Comparison of ENCODE assay signal across 8 cellular contexts in the genomic region with DNA sequence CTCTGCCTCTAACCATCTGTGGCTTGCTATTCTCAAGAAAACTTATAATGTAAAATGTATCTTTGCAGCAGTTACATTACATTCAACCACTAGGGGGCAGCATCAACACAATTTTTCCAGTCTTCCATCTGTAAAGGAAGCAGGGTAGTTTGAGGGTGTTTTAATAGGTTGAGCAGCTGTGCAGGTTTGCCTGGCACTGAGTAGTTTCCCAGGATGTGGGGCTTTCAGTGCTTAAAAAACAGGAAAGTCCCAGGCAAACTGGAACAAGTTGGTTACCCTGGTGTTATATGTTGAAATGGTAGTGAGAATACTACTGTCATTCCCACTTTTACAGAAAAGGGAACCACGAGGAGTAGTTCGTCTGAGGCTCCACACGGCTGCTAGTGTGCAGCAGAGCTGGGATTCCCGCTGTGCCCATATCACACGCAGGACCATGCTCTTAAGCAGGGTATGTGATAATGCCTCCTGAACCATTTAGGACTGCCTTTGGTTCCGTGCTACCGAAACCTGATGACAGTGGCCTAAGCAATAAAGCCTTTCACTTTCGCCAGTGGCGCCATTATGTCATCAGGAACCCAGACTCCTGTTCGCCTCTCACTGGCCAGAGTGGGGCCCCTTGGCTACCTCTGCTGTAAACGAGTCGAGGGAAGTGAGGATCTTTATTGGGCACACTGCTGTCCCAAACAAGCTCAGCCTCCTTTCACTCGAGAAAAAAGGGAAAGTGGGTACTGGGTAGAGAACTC.
A peak's percentile ranks its signal among the peaks of the same experiment; 100 is the strongest.
DNase-seq lines count a peak whose midpoint lies in the region; ATAC-seq and TF ChIP-seq lines count a peak whose summit lies in the region.

No MANE protein-coding gene starts in this region.

- intact Hi-C loops in body of pancreas (cut with DNase I) = loop anchor here (5.0 kb wide), 1 partner anchor 259 kb away; no protein-coding TSS in a partner anchor

- peaks cover 9% of the 10 kb centered on the region for H3K4me1 ChIP-seq in body of pancreas

- TF ChIP-seq POLR2A in body of pancreas (IDR thresholded peaks at IDR 0.05) = no peak

- H3K9me3 ChIP-seq in body of pancreas = no peaks in the 10 kb centered on the region

- peak; percentile 73 for DNase-seq in activated CD8-positive, alpha-beta memory T cell treated with anti-CD3 and anti-CD28 coated beads, Interleukin-2, amount 10 ng/mL, durations not matched to agents 7 days and 5 days
- DNase-seq in activated CD8-positive, alpha-beta memory T cell treated with anti-CD3 and anti-CD28 coated beads for 24 hours = no peak
- DNase-seq in NCI-H1436 (lab: John Stamatoyannopoulos, UW) (peak; percentile 73), SKM-1 (lab: John Stamatoyannopoulos, UW; ENCODE audit: unreplicated experiment) (peak; percentile 47), body of pancreas (peak; percentile 68 to 82 (median 72)), iPS-NIHi7 (ENCODE audit: extremely low spot score) (peak; percentile 78)
- DNase-seq in stimulated activated CD4-positive, alpha-beta T cell treated with anti-CD3 and anti-CD28 coated beads, Interleukin-2, amount 100 ng/mL, for 4 hours (ENCODE audit: low read depth) = peak; percentile 47

- H3K27me3 Mint-ChIP-seq in activated CD8-positive, alpha-beta memory T cell treated with anti-CD3 and anti-CD28 coated beads, Interleukin-2, amount 10 ng/mL, durations not matched to agents 7 days and 5 days = no peaks in the 10 kb centered on the region

- no peaks in the 10 kb centered on the region for H3K36me3 Mint-ChIP-seq in activated CD8-positive, alpha-beta memory T cell treated with anti-CD3 and anti-CD28 coated beads, Interleukin-2, amount 10 ng/mL, durations not matched to agents 7 days and 5 days

- no peaks in the 10 kb centered on the region for H3K27me3 ChIP-seq in body of pancreas

- TF ChIP-seq CTCF in body of pancreas (IDR thresholded peaks at IDR 0.05) = peak; percentile 70 to 90 (median 79)

- H3K4me3 Mint-ChIP-seq in activated CD8-positive, alpha-beta memory T cell treated with anti-CD3 and anti-CD28 coated beads, Interleukin-2, amount 10 ng/mL, durations not matched to agents 7 days and 5 days = no peak overlapping the region

- CTCF ChIA-PET in activated CD8-positive, alpha-beta memory T cell treated with anti-CD3 and anti-CD28 coated beads, Interleukin-2, amount 10 ng/mL, durations not matched to agents 7 days and 5 days (lab: Charles Lee) = interaction anchor here (0.7 to 17.8 kb wide), 14 partner anchors 8 to 341 kb away, joined by 3 to 334 read pairs (median 4); partner anchors contain the start of gene PXYLP1

- no peak overlapping the region for H3K27ac Mint-ChIP-seq in activated CD8-positive, alpha-beta memory T cell treated with anti-CD3 and anti-CD28 coated beads, Interleukin-2, amount 10 ng/mL, durations not matched to agents 7 days and 5 days

- H3K27ac ChIP-seq in body of pancreas = peak overlapping the region in 1 of 4 donors; percentile 1

- 71 to 76% methylated on average over 13 of the region's 13 CpGs for WGBS in body of pancreas, 2 donors

- no peaks in the 10 kb centered on the region for H3K9me3 Mint-ChIP-seq in activated CD8-positive, alpha-beta memory T cell treated with anti-CD3 and anti-CD28 coated beads, Interleukin-2, amount 10 ng/mL, durations not matched to agents 7 days and 5 days (ENCODE audit: low read depth)

- no peak overlapping the region for H3K4me3 ChIP-seq in body of pancreas

- peak; percentile 73 for ATAC-seq in activated CD8-positive, alpha-beta memory T cell treated with anti-CD3 and anti-CD28 coated beads, Interleukin-2, amount 10 ng/mL, durations not matched to agents 7 days and 5 days
- ATAC-seq in HG02642 (IDR thresholded peaks at IDR 0.05; ENCODE audit: poor library complexity, unreplicated experiment) (peak; percentile 79), body of pancreas (peak; percentile 91)

- no peaks in the 10 kb centered on the region for H3K36me3 ChIP-seq in body of pancreas (replicated peaks in 1 of 2; ENCODE audit: insufficient read depth in 1 of 2, low read depth in 2 of 2)

- H3K4me1 Mint-ChIP-seq in activated CD8-positive, alpha-beta memory T cell treated with anti-CD3 and anti-CD28 coated beads, Interleukin-2, amount 10 ng/mL, durations not matched to agents 7 days and 5 days = peaks cover 23% of the 10 kb centered on the region
